In genomic region chr20:36214684-36215256, GRCh38 we compare ENCODE assay signal across 8 cellular contexts. TPM values are rescaled to one million over a fixed set of nuclear protein-coding genes. Genes with fewer than 3 reads are reported as not detected.
DNase-seq lines count a peak whose midpoint lies in the region; ATAC-seq and TF ChIP-seq lines count a peak whose summit lies in the region.

No MANE protein-coding gene starts in this region.

- intact Hi-C loops in activated CD8-positive, alpha-beta T cell treated with anti-CD3 and anti-CD28 coated beads for 36 hours (cut with micrococcal nuclease), result no loop called here

- H3K36me3 Mint-ChIP-seq in activated CD8-positive, alpha-beta T cell treated with anti-CD3 and anti-CD28 coated beads for 36 hours (ENCODE audit: low read depth), result no peaks in the 10 kb centered on the region
- H3K36me3 Mint-ChIP-seq in activated T-cell treated with anti-CD3 and anti-CD28 coated beads, Interleukin-2, amount 50 U/mL, for 4 hours (ENCODE audit: insufficient read depth), result no peaks in the 10 kb centered on the region

- H3K9me3 Mint-ChIP-seq in activated CD8-positive, alpha-beta T cell treated with anti-CD3 and anti-CD28 coated beads for 36 hours, result no peaks in the 10 kb centered on the region
- H3K9me3 Mint-ChIP-seq in activated T-cell treated with anti-CD3 and anti-CD28 coated beads, Interleukin-2, amount 50 U/mL, for 4 hours, result no peaks in the 10 kb centered on the region

- H3K4me1 Mint-ChIP-seq in activated CD8-positive, alpha-beta T cell treated with anti-CD3 and anti-CD28 coated beads for 36 hours (ENCODE audit: low read depth), result no peaks in the 10 kb centered on the region
- peaks cover 1% of the 10 kb centered on the region for H3K4me1 Mint-ChIP-seq in activated T-cell treated with anti-CD3 and anti-CD28 coated beads, Interleukin-2, amount 50 U/mL, for 4 hours (ENCODE audit: low read depth)

- POLR2A ChIA-PET in activated CD8-positive, alpha-beta T cell treated with anti-CD3 and anti-CD28 coated beads for 36 hours (lab: Charles Lee), result no interaction called here

- CTCF ChIA-PET in activated CD8-positive, alpha-beta T cell treated with anti-CD3 and anti-CD28 coated beads for 36 hours (lab: Charles Lee), result interaction anchor here (1.0 to 2.5 kb wide), 4 partner anchors 13 to 225 kb away, joined by 3 to 12 read pairs (median 6); no protein-coding TSS in a partner anchor

- H3K27me3 Mint-ChIP-seq in activated CD8-positive, alpha-beta T cell treated with anti-CD3 and anti-CD28 coated beads for 36 hours, result no peaks in the 10 kb centered on the region
- no peaks in the 10 kb centered on the region for H3K27me3 Mint-ChIP-seq in activated T-cell treated with anti-CD3 and anti-CD28 coated beads, Interleukin-2, amount 50 U/mL, for 4 hours (ENCODE audit: low read depth)

- H3K4me3 Mint-ChIP-seq in activated CD8-positive, alpha-beta T cell treated with anti-CD3 and anti-CD28 coated beads for 36 hours, result no peak overlapping the region
- no peak overlapping the region for H3K4me3 Mint-ChIP-seq in activated T-cell treated with anti-CD3 and anti-CD28 coated beads, Interleukin-2, amount 50 U/mL, for 4 hours

- peak; percentile 62 for TF ChIP-seq CTCF in activated CD8-positive, alpha-beta T cell treated with anti-CD3 and anti-CD28 coated beads for 36 hours (IDR thresholded peaks at IDR 0.05)

- no peak overlapping the region for H3K27ac Mint-ChIP-seq in activated CD8-positive, alpha-beta T cell treated with anti-CD3 and anti-CD28 coated beads for 36 hours

- peak; percentile 71 for ATAC-seq in activated CD8-positive, alpha-beta T cell treated with anti-CD3 and anti-CD28 coated beads for 36 hours
- peak; percentile 65 for ATAC-seq in left lobe of liver
- ATAC-seq in activated T-cell treated with anti-CD3 and anti-CD28 coated beads, Interleukin-2, amount 50 U/mL, for 4 hours, result no peak
- no peak for ATAC-seq in GM19452 (IDR thresholded peaks at IDR 0.05; ENCODE audit: unreplicated experiment)
- ATAC-seq in GM18858 (IDR thresholded peaks at IDR 0.05; ENCODE audit: unreplicated experiment), result no peak

- DNase-seq in NCI-H524 (lab: John Stamatoyannopoulos, UW) (peak; percentile 41 to 61), NCI-H524 treated with DMSO at 0.1 percent for 48 hours (lab: John Stamatoyannopoulos, UW) (no peak), HuH-7.5 (ENCODE audit: low spot score) (peak; percentile 52), left lobe of liver (ENCODE audit: low spot score) (no peak)
- DNase-seq in activated CD8-positive, alpha-beta T cell treated with anti-CD3 and anti-CD28 coated beads for 36 hours, result peak; percentile 22
- no peak for DNase-seq in activated T-cell treated with anti-CD3 and anti-CD28 coated beads, Interleukin-2, amount 50 U/mL, for 4 hours

RNA-seq across cellular contexts. Expression of gene AAR2, which starts 21.5 kb away (rescaled TPM):
- 10 to 100 TPM; 18.8 to 19.7 TPM for total RNA-seq in activated CD8-positive, alpha-beta T cell treated with anti-CD3 and anti-CD28 coated beads for 36 hours
- 10.6 TPM for total RNA-seq in left lobe of liver
- total RNA-seq in activated T-cell treated with anti-CD3 and anti-CD28 coated beads, Interleukin-2, amount 50 U/mL, for 4 hours, result 10 to 100 TPM; 43.8 to 47.8 (median 45.6) TPM

Comparison
In these comparisons a context has a peak if more than half of its experiments do, and no peak if none do; other contexts are left out.
1. DNase-seq: peak in NCI-H524 (2 of 2), HuH-7.5 (single experiment) and activated CD8-positive, alpha-beta T cell treated with anti-CD3 and anti-CD28 coated beads for 36 hours (single experiment); none in NCI-H524 treated with DMSO at 0.1 percent for 48 hours (single experiment), left lobe of liver (single experiment) and activated T-cell treated with anti-CD3 and anti-CD28 coated beads, Interleukin-2, amount 50 U/mL, for 4 hours (single experiment).
2. ATAC-seq: peak in activated CD8-positive, alpha-beta T cell treated with anti-CD3 and anti-CD28 coated beads for 36 hours (single experiment) and left lobe of liver (single experiment); none in activated T-cell treated with anti-CD3 and anti-CD28 coated beads, Interleukin-2, amount 50 U/mL, for 4 hours (0 of 2), GM19452 (single experiment) and GM18858 (single experiment).